Comparison of ENCODE assay signal across 7 cellular contexts in the genomic region with DNA sequence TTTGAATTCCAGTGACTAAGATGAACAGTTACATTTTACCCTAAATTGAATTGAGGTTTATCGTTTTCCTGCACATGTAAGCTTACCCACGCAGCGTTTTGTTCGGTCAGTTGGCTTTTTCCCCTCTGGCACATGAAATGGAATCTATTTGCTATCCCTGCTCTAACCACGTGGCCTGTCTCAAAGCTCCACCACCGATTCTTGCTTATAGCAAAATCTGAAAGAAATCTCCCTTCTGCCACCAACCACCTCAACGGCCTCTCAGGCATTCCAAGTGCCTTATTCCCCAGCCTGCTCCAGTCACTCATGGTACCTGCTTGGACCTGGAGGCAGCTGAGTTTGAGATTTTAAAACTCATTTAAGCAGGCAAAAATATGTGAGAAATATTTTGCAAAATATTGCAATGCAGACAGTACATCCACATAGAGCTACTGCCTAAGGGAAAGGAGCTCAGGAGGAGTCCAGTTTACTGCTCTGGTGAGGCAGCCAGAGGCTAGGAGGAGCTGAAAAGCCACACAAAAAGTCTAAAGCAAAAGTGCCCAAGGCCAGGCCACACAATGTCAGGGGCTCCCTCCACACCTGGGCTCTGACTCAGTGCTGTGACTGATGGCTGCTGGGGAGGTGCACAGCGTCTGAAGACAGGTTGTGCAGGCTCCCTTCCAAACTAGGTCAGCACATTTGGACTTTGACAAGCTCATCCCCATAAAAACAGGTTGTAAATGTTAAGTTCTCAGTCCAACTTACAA. TPM values are rescaled to one million over a fixed set of nuclear protein-coding genes. Genes with fewer than 3 reads are reported as not detected.
DNase-seq lines count a peak whose midpoint lies in the region; ATAC-seq and TF ChIP-seq lines count a peak whose summit lies in the region.

No MANE protein-coding gene starts in this region.

- DNase-seq in activated T-cell treated with anti-CD3 and anti-CD28 coated beads, Interleukin-2, amount 50 U/mL, for 72 hours = peak; percentile 17 to 26
- peak; percentile 40 for DNase-seq in glomerular visceral epithelial cell (ENCODE audit: extremely low spot score)
- DNase-seq in retinal pigment epithelial cell (ENCODE audit: low read depth) = no peak
- DNase-seq in CD4-positive, alpha-beta memory T cell = no peak

- TF ChIP-seq CTCF in retinal pigment epithelial cell (conservative IDR thresholded peaks at IDR 0.05; ENCODE audit: low read depth, low read length) = no peak

- intact Hi-C loops in CD4-positive, alpha-beta memory T cell (cut with micrococcal nuclease) = no loop called here

- no peaks in the 10 kb centered on the region for H3K9me3 ChIP-seq in CD4-positive, alpha-beta memory T cell (ENCODE audit: control insufficient read depth in 1 of 2, low read length in 2 of 2)

- H3K36me3 Mint-ChIP-seq in IgD-negative memory B cell = peaks cover 7% of the 10 kb centered on the region
- H3K36me3 Mint-ChIP-seq in activated T-cell treated with anti-CD3 and anti-CD28 coated beads, Interleukin-2, amount 50 U/mL, for 72 hours (ENCODE audit: insufficient read depth in 2 of 2) = no peaks in the 10 kb centered on the region
- peaks cover 3 to 9% of the 10 kb centered on the region in 2 donors for H3K36me3 Mint-ChIP-seq in CD4-positive, alpha-beta memory T cell

- H3K4me1 ChIP-seq in CD4-positive, alpha-beta memory T cell (ENCODE audit: insufficient read depth, low read length) = peaks cover 42% of the 10 kb centered on the region

- H3K27me3 Mint-ChIP-seq in IgD-negative memory B cell = no peaks in the 10 kb centered on the region
- no peaks in the 10 kb centered on the region for H3K27me3 Mint-ChIP-seq in activated T-cell treated with anti-CD3 and anti-CD28 coated beads, Interleukin-2, amount 50 U/mL, for 72 hours (ENCODE audit: low read depth)
- no peaks in the 10 kb centered on the region for H3K27me3 Mint-ChIP-seq in CD4-positive, alpha-beta memory T cell

- peak overlapping the region; percentile 48 to 85 (median 57) for H3K27ac Mint-ChIP-seq in IgD-negative memory B cell
- peak overlapping the region; percentile 72 for H3K27ac Mint-ChIP-seq in activated T-cell treated with anti-CD3 and anti-CD28 coated beads, Interleukin-2, amount 50 U/mL, for 72 hours
- peak overlapping the region in 2 of 7 donors; percentile 30 to 57 for H3K27ac Mint-ChIP-seq in CD4-positive, alpha-beta memory T cell

- no peaks in the 10 kb centered on the region for H3K9me3 Mint-ChIP-seq in IgD-negative memory B cell
- no peaks in the 10 kb centered on the region for H3K9me3 Mint-ChIP-seq in activated T-cell treated with anti-CD3 and anti-CD28 coated beads, Interleukin-2, amount 50 U/mL, for 72 hours
- H3K9me3 Mint-ChIP-seq in CD4-positive, alpha-beta memory T cell = no peaks in the 10 kb centered on the region

- peaks cover 59 to 83% (median 82%) of the 10 kb centered on the region in 3 donors for H3K4me1 Mint-ChIP-seq in IgD-negative memory B cell
- peaks cover 76% of the 10 kb centered on the region for H3K4me1 Mint-ChIP-seq in activated T-cell treated with anti-CD3 and anti-CD28 coated beads, Interleukin-2, amount 50 U/mL, for 72 hours (ENCODE audit: low read depth)
- H3K4me1 Mint-ChIP-seq in CD4-positive, alpha-beta memory T cell = peaks cover 46 to 76% (median 65%) of the 10 kb centered on the region in 4 donors

- CTCF ChIA-PET in CD4-positive, alpha-beta memory T cell (lab: Charles Lee; ENCODE audit: partially characterized antibody) = no interaction called here

- H3K27me3 ChIP-seq in CD4-positive, alpha-beta memory T cell (ENCODE audit: insufficient read depth, low read length) = no peaks in the 10 kb centered on the region

- peak overlapping the region in 3 of 4 donors; percentile 54 to 82 (median 74) for H3K4me3 Mint-ChIP-seq in IgD-negative memory B cell
- H3K4me3 Mint-ChIP-seq in activated T-cell treated with anti-CD3 and anti-CD28 coated beads, Interleukin-2, amount 50 U/mL, for 72 hours = peak overlapping the region in 1 of 2 donors; percentile 34
- H3K4me3 Mint-ChIP-seq in CD4-positive, alpha-beta memory T cell = no peak overlapping the region

- POLR2A ChIA-PET in CD4-positive, alpha-beta memory T cell (lab: Charles Lee; ENCODE audit: partially characterized antibody) = interaction anchor here (0.6 to 1.8 kb wide), 3 partner anchors 14 to 259 kb away, joined by 3 to 5 read pairs (median 3); no protein-coding TSS in a partner anchor

- H3K27ac ChIP-seq in CD4-positive, alpha-beta memory T cell (ENCODE audit: low read depth, low read length) = no peak overlapping the region

- H3K4me3 ChIP-seq in retinal pigment epithelial cell (ENCODE audit: low read length) = peak overlapping the region; percentile 1
- no peak overlapping the region for H3K4me3 ChIP-seq in CD4-positive, alpha-beta memory T cell (ENCODE audit: low read length in 2 of 2)

- ATAC-seq in activated T-cell treated with anti-CD3 and anti-CD28 coated beads, Interleukin-2, amount 50 U/mL, for 72 hours (replicated peaks in 1 of 2) = peak; percentile 71 to 78
- ATAC-seq in HG03442 (IDR thresholded peaks at IDR 0.05; ENCODE audit: unreplicated experiment) (no peak), GM18520 (IDR thresholded peaks at IDR 0.05; ENCODE audit: unreplicated experiment) (no peak)

- no peaks in the 10 kb centered on the region for H3K36me3 ChIP-seq in CD4-positive, alpha-beta memory T cell (ENCODE audit: insufficient read depth, low read length)

RNA-seq across cellular contexts. Expression of gene ARHGAP17, which starts 26.4 kb away (rescaled TPM):
- polyA plus RNA-seq in IgD-negative memory B cell = 153 TPM
- total RNA-seq in activated T-cell treated with anti-CD3 and anti-CD28 coated beads, Interleukin-2, amount 50 U/mL, for 72 hours = 10 to 100 TPM; 66.8 to 70.9 TPM
- total RNA-seq in CD4-positive, alpha-beta memory T cell = 10 to 100 TPM; 62.6 to 62.8 TPM
- polyA plus RNA-seq in CD4-positive, alpha-beta memory T cell = 10 to 100 TPM; 12.0 to 35.0 TPM

Comparison
In these comparisons a context has a peak if more than half of its experiments do, and no peak if none do; other contexts are left out.
1. H3K4me3 Mint-ChIP-seq: peak in IgD-negative memory B cell (3 of 4); none in CD4-positive, alpha-beta memory T cell (0 of 8).
2. ATAC-seq: peak in activated T-cell treated with anti-CD3 and anti-CD28 coated beads, Interleukin-2, amount 50 U/mL, for 72 hours (2 of 2); none in HG03442 (single experiment) and GM18520 (single experiment).
3. DNase-seq: peak in activated T-cell treated with anti-CD3 and anti-CD28 coated beads, Interleukin-2, amount 50 U/mL, for 72 hours (2 of 2) and glomerular visceral epithelial cell (single experiment); none in retinal pigment epithelial cell (single experiment) and CD4-positive, alpha-beta memory T cell (0 of 5).